In genomic region chr11:2522636-2523255, GRCh38 we compare ENCODE assay signal across 1 cellular context.
TF ChIP-seq lines count a peak whose summit lies in the region.

No MANE protein-coding gene starts in this region.

TF ChIP-seq in GM23338, 12 proteins besides CTCF, POLR2A, EP300 and RAD21 (continued from another document):
- TF ChIP-seq ZNF462 (CRISPR knock-in tag; IDR thresholded peaks at IDR 0.05) = no peak
- TF ChIP-seq, protein P1, sequence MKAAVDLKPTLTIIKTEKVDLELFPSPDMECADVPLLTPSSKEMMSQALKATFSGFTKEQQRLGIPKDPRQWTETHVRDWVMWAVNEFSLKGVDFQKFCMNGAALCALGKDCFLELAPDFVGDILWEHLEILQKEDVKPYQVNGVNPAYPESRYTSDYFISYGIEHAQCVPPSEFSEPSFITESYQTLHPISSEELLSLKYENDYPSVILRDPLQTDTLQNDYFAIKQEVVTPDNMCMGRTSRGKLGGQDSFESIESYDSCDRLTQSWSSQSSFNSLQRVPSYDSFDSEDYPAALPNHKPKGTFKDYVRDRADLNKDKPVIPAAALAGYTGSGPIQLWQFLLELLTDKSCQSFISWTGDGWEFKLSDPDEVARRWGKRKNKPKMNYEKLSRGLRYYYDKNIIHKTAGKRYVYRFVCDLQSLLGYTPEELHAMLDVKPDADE (IDR thresholded peaks at IDR 0.05) = no peak
- TF ChIP-seq POLR2AphosphoS5 (IDR thresholded peaks at IDR 0.05; ENCODE audit: low read depth) = no peak
- no peak for TF ChIP-seq EZH2 (IDR thresholded peaks at IDR 0.05; ENCODE audit: low read depth, unreplicated experiment)
- no peak for TF ChIP-seq ZNF114 (CRISPR knock-in tag; IDR thresholded peaks at IDR 0.05)
